In the genomic region with DNA sequence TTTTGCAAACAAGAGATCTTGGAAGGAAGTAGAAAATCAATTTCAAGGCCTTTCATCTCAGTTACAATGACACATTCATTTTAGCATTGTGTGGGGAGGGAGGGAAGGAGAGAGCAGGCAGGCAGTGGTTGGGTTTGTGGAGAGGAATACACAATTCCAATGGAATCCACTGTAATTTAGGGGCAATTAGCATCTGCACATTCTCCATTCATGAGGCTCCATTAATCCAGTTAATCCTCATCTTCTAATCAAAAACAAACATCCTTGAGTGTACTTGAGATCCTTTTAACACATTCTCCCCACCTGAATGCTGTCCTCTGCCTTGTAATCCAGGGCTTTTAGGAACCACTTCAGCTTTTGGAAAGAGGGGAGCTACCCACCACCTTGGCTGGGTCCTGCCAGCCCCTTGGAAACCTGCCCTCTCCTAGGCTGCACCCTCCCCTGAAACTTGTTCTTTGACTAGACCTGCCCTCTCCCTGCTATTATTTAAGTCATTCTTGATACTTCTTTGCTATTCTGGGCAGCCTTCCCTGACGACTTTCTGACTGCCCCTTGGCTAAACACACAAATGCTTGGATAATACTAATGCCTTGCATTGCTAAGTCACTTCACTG, we compare ENCODE assay signal across 16 cellular contexts.
DNase-seq lines count a peak whose midpoint lies in the region; ATAC-seq and TF ChIP-seq lines count a peak whose summit lies in the region.
"Had no signal": no experiment of that assay in that cellular context is flagged by ENCODE, and none has a peak within 500 bp of the region (broad histone marks: within the 10 kb centered on the region; RNA-seq: fewer than 3 reads in every experiment).

No MANE protein-coding gene starts in this region.

- H3K27ac ChIP-seq in endodermal cell (ENCODE audit: low read depth, low read length): no peak overlapping the region
- no peak overlapping the region for H3K27ac ChIP-seq in neural progenitor cell
- no peak overlapping the region for H3K27ac ChIP-seq in MM.1S (ENCODE audit: low read length)
- H3K27ac ChIP-seq: gastrocnemius medialis had no signal

- WGBS in endodermal cell (ENCODE audit: insufficient coverage in 1 of 2, insufficient read length in 1 of 2), 2 experiments: 56 to 67% methylated on average over 1 of the region's 1 CpG

- H3K4me1 Mint-ChIP-seq in endodermal cell (peaks cover 28% of the 10 kb centered on the region), neural progenitor cell (peaks cover 57% of the 10 kb centered on the region)
- H3K4me1 Mint-ChIP-seq: activated B cell treated with CpG ODN at 0.5 μM for 24 hours; activated naive CD8-positive, alpha-beta T cell treated with anti-CD3 and anti-CD28 coated beads, Interleukin-2, amount 50 U/mL, for 24 hours had no signal

- peaks cover 44% of the 10 kb centered on the region for H3K27me3 ChIP-seq in endodermal cell (ENCODE audit: control insufficient read depth, insufficient read depth, low read length, poor library complexity, severe bottlenecking)
- H3K27me3 ChIP-seq in neural progenitor cell: no peaks in the 10 kb centered on the region
- no peaks in the 10 kb centered on the region for H3K27me3 ChIP-seq in MM.1S (replicated peaks; ENCODE audit: insufficient read depth, low read length)
- H3K27me3 ChIP-seq: gastrocnemius medialis had no signal

- H3K4me2 ChIP-seq in neural progenitor cell (peak overlapping the region; percentile 2), MM.1S (ENCODE audit: low read depth, low read length) (no peak overlapping the region)

- H3K4me3 ChIP-seq in endodermal cell (ENCODE audit: low read length): peak overlapping the region; percentile 9
- no peak overlapping the region for H3K4me3 ChIP-seq in neural progenitor cell
- no peak overlapping the region for H3K4me3 ChIP-seq in MM.1S (ENCODE audit: low read length)
- H3K4me3 ChIP-seq: gastrocnemius medialis had no signal

- H3K79me2 ChIP-seq in neural progenitor cell (ENCODE audit: low read depth) (no peaks in the 10 kb centered on the region), MM.1S (ENCODE audit: low read length) (no peaks in the 10 kb centered on the region)

- peaks cover 7% of the 10 kb centered on the region for H3K9me3 ChIP-seq in endodermal cell (ENCODE audit: control insufficient read depth, low read length)
- no peaks in the 10 kb centered on the region for H3K9me3 ChIP-seq in neural progenitor cell (ENCODE audit: low read depth)
- H3K9me3 ChIP-seq in MM.1S (replicated peaks; ENCODE audit: insufficient read depth, low read length): no peaks in the 10 kb centered on the region
- H3K9me3 ChIP-seq: gastrocnemius medialis had no signal

- H3K36me3 Mint-ChIP-seq in endodermal cell (ENCODE audit: low read depth) (peaks cover 5% of the 10 kb centered on the region), neural progenitor cell (no peaks in the 10 kb centered on the region)

- no peaks in the 10 kb centered on the region for H3K36me3 ChIP-seq in endodermal cell (ENCODE audit: control insufficient read depth, insufficient read depth, low read length)
- no peaks in the 10 kb centered on the region for H3K36me3 ChIP-seq in neural progenitor cell
- H3K36me3 ChIP-seq in MM.1S (replicated peaks; ENCODE audit: insufficient read depth, low read length): no peaks in the 10 kb centered on the region
- H3K36me3 ChIP-seq: gastrocnemius medialis had no signal

- peak; percentile 95 for DNase-seq in DMS79 treated with DMSO at 0.1 percent for 48 hours (lab: John Stamatoyannopoulos, UW)
- DNase-seq in NCI-H187 (lab: John Stamatoyannopoulos, UW): peak; percentile 20 to 60
- no peak for DNase-seq in endodermal cell
- no peak for DNase-seq in neural progenitor cell (ENCODE audit: low spot score)
- DNase-seq in ecto neural progenitor cell (ENCODE audit: low spot score): no peak
- no peak for DNase-seq in MM.1S
- no peak for DNase-seq in Kasumi-1 (lab: John Stamatoyannopoulos, UW)
- DNase-seq: activated B cell treated with CpG ODN at 0.5 μM for 24 hours; activated CD8-positive, alpha-beta memory T cell treated with anti-CD3 and anti-CD28 coated beads, Interleukin-2, amount 50 U/mL, for 4 hours; activated naive CD8-positive, alpha-beta T cell treated with anti-CD3 and anti-CD28 coated beads, Interleukin-2, amount 50 U/mL, for 24 hours; gastrocnemius medialis; KG1; NCI-H2081; retina; stimulated activated CD4-positive, alpha-beta T cell treated with anti-CD3 and anti-CD28 coated beads, Interleukin-2, amount 100 ng/mL, for 48 hours had no signal

- H4K20me1 ChIP-seq in neural progenitor cell (ENCODE audit: low read depth) (no peaks in the 10 kb centered on the region), MM.1S (ENCODE audit: insufficient read depth, low read length) (no peaks in the 10 kb centered on the region)

- ATAC-seq in HG03025 (IDR thresholded peaks at IDR 0.05; ENCODE audit: low FRiP score, unreplicated experiment): no peak
- ATAC-seq: activated naive CD8-positive, alpha-beta T cell treated with anti-CD3 and anti-CD28 coated beads, Interleukin-2, amount 50 U/mL, for 24 hours; gastrocnemius medialis had no signal

- H3K4me3 Mint-ChIP-seq in endodermal cell (no peak overlapping the region), neural progenitor cell (no peak overlapping the region)
- H3K4me3 Mint-ChIP-seq: activated B cell treated with CpG ODN at 0.5 μM for 24 hours; activated naive CD8-positive, alpha-beta T cell treated with anti-CD3 and anti-CD28 coated beads, Interleukin-2, amount 50 U/mL, for 24 hours had no signal

- H2AFZ ChIP-seq in neural progenitor cell (replicated peaks): no peak overlapping the region
- no peak overlapping the region for H2AFZ ChIP-seq in MM.1S (ENCODE audit: low read length)

- H3K27me3 Mint-ChIP-seq in endodermal cell (ENCODE audit: insufficient read depth) (peaks cover 89% of the 10 kb centered on the region), neural progenitor cell (ENCODE audit: insufficient read depth, low read depth) (peaks cover 5% of the 10 kb centered on the region)
- H3K27me3 Mint-ChIP-seq: activated naive CD8-positive, alpha-beta T cell treated with anti-CD3 and anti-CD28 coated beads, Interleukin-2, amount 50 U/mL, for 24 hours had no signal

- H3K4me1 ChIP-seq in endodermal cell (ENCODE audit: control insufficient read depth, insufficient read depth, low read length): peaks cover 10% of the 10 kb centered on the region
- peaks cover 31% of the 10 kb centered on the region for H3K4me1 ChIP-seq in neural progenitor cell
- no peaks in the 10 kb centered on the region for H3K4me1 ChIP-seq in MM.1S (ENCODE audit: low read length)
- H3K4me1 ChIP-seq: gastrocnemius medialis had no signal

- H3K9me3 Mint-ChIP-seq in endodermal cell: peaks cover 10% of the 10 kb centered on the region
- peaks cover 2% of the 10 kb centered on the region for H3K9me3 Mint-ChIP-seq in neural progenitor cell
- H3K9me3 Mint-ChIP-seq: activated B cell treated with CpG ODN at 0.5 μM for 24 hours had no signal

- H3K27ac Mint-ChIP-seq in endodermal cell (no peak overlapping the region), neural progenitor cell (peak overlapping the region; percentile 67)
- H3K27ac Mint-ChIP-seq: activated B cell treated with CpG ODN at 0.5 μM for 24 hours; activated naive CD8-positive, alpha-beta T cell treated with anti-CD3 and anti-CD28 coated beads, Interleukin-2, amount 50 U/mL, for 24 hours had no signal

- TF ChIP-seq CTCF in endodermal cell (conservative IDR thresholded peaks at IDR 0.05) (no peak), neural progenitor cell (IDR thresholded peaks at IDR 0.05) (no peak), MM.1S (IDR thresholded peaks at IDR 0.05; ENCODE audit: low read length) (no peak)

- H3F3A ChIP-seq in neural progenitor cell (ENCODE audit: low read depth) (peaks cover 17% of the 10 kb centered on the region), MM.1S (ENCODE audit: insufficient read depth, low read length) (no peaks in the 10 kb centered on the region)

- no peak overlapping the region for H3K9ac ChIP-seq in endodermal cell (ENCODE audit: extremely low read depth, low read length, poor library complexity, severe bottlenecking)
- H3K9ac ChIP-seq in neural progenitor cell: no peak overlapping the region
- no peak overlapping the region for H3K9ac ChIP-seq in MM.1S (ENCODE audit: low read length)

- no peaks in the 10 kb centered on the region for H3K9me2 ChIP-seq in MM.1S (replicated peaks; ENCODE audit: insufficient read depth, low read length)

Comparison
In these comparisons a context has a peak if more than half of its experiments do, and no peak if none do; other contexts are left out.
1. DNase-seq: peak in DMS79 treated with DMSO at 0.1 percent for 48 hours (single experiment) and NCI-H187 (2 of 2); none in endodermal cell (single experiment), neural progenitor cell (single experiment), ecto neural progenitor cell (single experiment), MM.1S (single experiment) and Kasumi-1 (0 of 2).